In the genomic region with DNA sequence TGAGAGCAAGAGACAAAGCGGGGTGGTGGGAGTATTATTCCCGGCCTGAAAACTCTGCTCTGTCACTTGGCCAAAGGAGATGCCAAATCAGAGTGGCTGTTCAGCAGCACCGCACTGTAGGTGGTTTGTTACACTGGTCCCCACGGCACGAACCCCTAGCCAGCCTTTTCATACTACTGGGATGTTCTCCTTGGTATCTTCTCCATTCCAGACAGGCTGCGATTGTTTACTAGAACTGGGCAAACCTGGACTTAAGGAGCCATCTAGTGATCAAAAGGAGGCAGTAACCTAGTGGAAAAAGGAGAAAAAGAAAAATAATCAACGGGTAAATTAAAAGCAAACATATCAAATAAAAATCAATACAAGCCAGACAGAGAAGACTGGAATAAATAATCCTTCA, we compare ENCODE assay signal across 8 cellular contexts. TPM values are rescaled to one million over a fixed set of nuclear protein-coding genes. Genes with fewer than 3 reads are reported as not detected.
DNase-seq lines count a peak whose midpoint lies in the region; ATAC-seq and FAIRE-seq lines count a peak whose summit lies in the region.

No MANE protein-coding gene starts in this region.

- no peak for FAIRE-seq in GM19239 (lab: Jason Lieb, UNC)

- DNase-seq in DMS114 treated with DMSO at 0.1 percent for 48 hours (lab: John Stamatoyannopoulos, UW; ENCODE audit: unreplicated experiment) (peak; percentile 47), NCI-H226 (peak; percentile 22), fibroblast of gingiva (ENCODE audit: low read depth) (peak; percentile 38), GM19239 (ENCODE audit: insufficient read length, low spot score) (no peak), T-helper 1 cell (no peak)
- DNase-seq in central memory CD4-positive, alpha-beta T cell = no peak

- peak; percentile 56 for ATAC-seq in GM21619 (IDR thresholded peaks at IDR 0.05; ENCODE audit: unreplicated experiment)

- peak overlapping the region; percentile 25 for H3K27ac ChIP-seq in temporal lobe (ENCODE audit: low read depth, low read length)

RNA-seq across cellular contexts. Expression of gene TMTC2, which starts 58.9 kb away (rescaled TPM):
- 23.4 TPM for total RNA-seq in temporal lobe

Comparison
In these comparisons a context has a peak if more than half of its experiments do, and no peak if none do; other contexts are left out.
1. DNase-seq: peak in DMS114 treated with DMSO at 0.1 percent for 48 hours (single experiment), NCI-H226 (single experiment) and fibroblast of gingiva (single experiment); none in GM19239 (single experiment), central memory CD4-positive, alpha-beta T cell (single experiment) and T-helper 1 cell (0 of 5).